ENCODE assay signal across 1 cellular context in genomic region chr5:103562453-103563157, GRCh38.
A peak's percentile ranks its signal among the peaks of the same experiment; 100 is the strongest.
TF ChIP-seq lines count a peak whose summit lies in the region.

TSS of gene NUDT12 (minus strand) at chr5:103562789. CDS start at chr5:103560248, 2,541 bp downstream.

TF ChIP-seq in K562, 482 proteins besides CTCF, POLR2A, EP300 and RAD21 (continued from another document and continues in another):
- no peak for TF ChIP-seq POLR3A (IDR thresholded peaks at IDR 0.05; ENCODE audit: borderline replicate concordance, extremely low read depth, insufficient read depth, insufficient read length)
- TF ChIP-seq UBTF (IDR thresholded peaks at IDR 0.05; ENCODE audit: borderline replicate concordance in 1 of 2, low read depth in 2 of 2, low read length in 2 of 2) = 0 out of 4 replicates have a peak, but pooled peaks of 1 of the 2 experiments have one; percentile 47
- TF ChIP-seq C11orf30 (IDR thresholded peaks at IDR 0.05; ENCODE audit: low read depth) = 0 out of 2 replicates have a peak, but pooled peaks have one; percentile 6
- peak; percentile 37; the same call in 1 of the 2 replicates for TF ChIP-seq L3MBTL2 (IDR thresholded peaks at IDR 0.05)
- no peak for TF ChIP-seq ZNF318 (IDR thresholded peaks at IDR 0.05; ENCODE audit: borderline replicate concordance in 1 of 2, low read depth in 1 of 2)
- peak; percentile 90 for TF ChIP-seq ZBTB40 (IDR thresholded peaks at IDR 0.05)
- no peak for TF ChIP-seq ZBTB40 (CRISPR knock-in tag; IDR thresholded peaks at IDR 0.05)
- peak; percentile 27; the same call in 1 of the 2 replicates for TF ChIP-seq NFIC (IDR thresholded peaks at IDR 0.05)
- peak; percentile 84 for TF ChIP-seq SUPT5H (IDR thresholded peaks at IDR 0.05)
- 0 out of 2 replicates have a peak, but pooled peaks have one; percentile 39 for TF ChIP-seq DIDO1 (tag; IDR thresholded peaks at IDR 0.05; ENCODE audit: low read depth)
- TF ChIP-seq MBD2 (IDR thresholded peaks at IDR 0.05; ENCODE audit: borderline replicate concordance, low read depth) = peak; percentile 47; the same call in 1 of the 2 replicates
- peak in 1 of 2 experiments; percentile 8 for TF ChIP-seq AFF1 (IDR thresholded peaks at IDR 0.05; ENCODE audit: low read depth in 1 of 2, partially characterized antibody in 2 of 2)
- TF ChIP-seq PHF20 (IDR thresholded peaks at IDR 0.05; ENCODE audit: partially characterized antibody) = peak; percentile 76
- peak; percentile 43 for TF ChIP-seq MYC (IDR thresholded peaks at IDR 0.05; ENCODE audit: low read depth, low read length)
- TF ChIP-seq MYC (CRISPR knock-in tag; IDR thresholded peaks at IDR 0.05; ENCODE audit: borderline replicate concordance, low read depth) = no peak
- no peak for TF ChIP-seq ZNF354B (CRISPR knock-in tag; IDR thresholded peaks at IDR 0.05)
- peak; percentile 64 for TF ChIP-seq POLR2B (IDR thresholded peaks at IDR 0.05; ENCODE audit: low read depth, partially characterized antibody)
- TF ChIP-seq YY1 (IDR thresholded peaks at IDR 0.05; ENCODE audit: borderline replicate concordance in 1 of 3, control insufficient read depth in 1 of 3, extremely low read depth in 1 of 3, insufficient read depth in 3 of 3, insufficient read length in 1 of 3, insufficient replicate concordance in 2 of 3, low read depth in 1 of 3, low read length in 2 of 3) = peak in 1 of 3 experiments; percentile 41
- TF ChIP-seq TAF9B (IDR thresholded peaks at IDR 0.05; ENCODE audit: partially characterized antibody) = peak; percentile 54
- peak in 1 of 2 experiments; percentile 28; a peak in 1 of 4 replicates for TF ChIP-seq SIN3A (IDR thresholded peaks at IDR 0.05; ENCODE audit: borderline replicate concordance in 2 of 2, control insufficient read depth in 1 of 2, low read depth in 2 of 2, low read length in 2 of 2)
- TF ChIP-seq E2F8 (IDR thresholded peaks at IDR 0.05; ENCODE audit: low read depth, partially characterized antibody) = peak; percentile 38
- TF ChIP-seq SMARCA5 (IDR thresholded peaks at IDR 0.05) = no peak
- TF ChIP-seq SIX5 (IDR thresholded peaks at IDR 0.05; ENCODE audit: borderline replicate concordance in 1 of 2, insufficient read depth in 1 of 2, low read depth in 1 of 2, low read length in 2 of 2) = peak; percentile 27 to 29; a peak in 1 of 4 replicates
